ENCODE assay signal across 1 cellular context in the genomic region with DNA sequence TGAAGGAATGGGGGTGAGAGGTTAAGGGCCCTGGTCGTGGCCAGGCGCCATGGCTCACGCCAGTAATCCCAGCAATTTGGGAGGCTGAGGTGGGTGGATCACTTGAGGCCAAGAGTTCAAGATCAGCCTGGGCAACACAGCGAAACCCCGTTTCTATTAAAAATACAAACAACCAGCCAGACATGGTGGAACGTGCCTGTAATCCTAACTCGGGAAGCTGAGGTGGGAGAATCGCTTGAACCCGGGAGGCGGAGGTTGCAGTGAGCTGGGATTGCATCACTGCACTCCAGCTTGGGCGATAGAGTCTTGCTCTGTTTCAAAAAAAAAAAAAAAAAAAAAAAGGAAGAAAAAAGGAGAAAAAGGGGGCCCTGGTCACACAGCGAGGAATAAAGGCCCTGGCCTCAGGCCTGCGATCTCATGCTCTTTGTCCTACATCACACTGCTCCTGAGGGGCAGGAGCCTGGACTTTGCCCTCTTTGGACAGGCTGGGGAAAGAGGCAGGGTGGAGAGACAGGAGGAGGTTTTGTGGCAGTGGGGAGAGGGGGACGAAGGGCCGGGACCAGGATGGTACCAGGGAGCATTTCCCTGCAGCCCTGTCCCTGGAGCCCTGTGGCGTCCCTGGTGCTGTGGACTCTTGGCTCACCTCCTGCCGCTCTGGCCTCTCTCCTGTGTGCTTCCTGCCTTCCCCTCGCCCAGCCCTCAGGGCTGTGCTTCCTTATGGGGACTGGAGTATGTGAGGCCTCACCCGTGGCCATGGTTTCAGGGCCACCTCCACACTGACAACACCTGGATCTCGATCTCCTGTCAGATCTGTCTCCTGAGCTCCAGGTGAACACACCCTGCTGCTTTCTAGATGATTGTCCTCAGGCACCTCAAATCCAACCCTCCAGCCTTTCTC.
A peak's percentile ranks its signal among the peaks of the same experiment; 100 is the strongest.
TF ChIP-seq lines count a peak whose summit lies in the region.

No MANE protein-coding gene starts in this region.

TF ChIP-seq in HepG2, 621 proteins besides CTCF, POLR2A, EP300 and RAD21 (continued from another document and continues in another):
- TF ChIP-seq, protein P1, sequence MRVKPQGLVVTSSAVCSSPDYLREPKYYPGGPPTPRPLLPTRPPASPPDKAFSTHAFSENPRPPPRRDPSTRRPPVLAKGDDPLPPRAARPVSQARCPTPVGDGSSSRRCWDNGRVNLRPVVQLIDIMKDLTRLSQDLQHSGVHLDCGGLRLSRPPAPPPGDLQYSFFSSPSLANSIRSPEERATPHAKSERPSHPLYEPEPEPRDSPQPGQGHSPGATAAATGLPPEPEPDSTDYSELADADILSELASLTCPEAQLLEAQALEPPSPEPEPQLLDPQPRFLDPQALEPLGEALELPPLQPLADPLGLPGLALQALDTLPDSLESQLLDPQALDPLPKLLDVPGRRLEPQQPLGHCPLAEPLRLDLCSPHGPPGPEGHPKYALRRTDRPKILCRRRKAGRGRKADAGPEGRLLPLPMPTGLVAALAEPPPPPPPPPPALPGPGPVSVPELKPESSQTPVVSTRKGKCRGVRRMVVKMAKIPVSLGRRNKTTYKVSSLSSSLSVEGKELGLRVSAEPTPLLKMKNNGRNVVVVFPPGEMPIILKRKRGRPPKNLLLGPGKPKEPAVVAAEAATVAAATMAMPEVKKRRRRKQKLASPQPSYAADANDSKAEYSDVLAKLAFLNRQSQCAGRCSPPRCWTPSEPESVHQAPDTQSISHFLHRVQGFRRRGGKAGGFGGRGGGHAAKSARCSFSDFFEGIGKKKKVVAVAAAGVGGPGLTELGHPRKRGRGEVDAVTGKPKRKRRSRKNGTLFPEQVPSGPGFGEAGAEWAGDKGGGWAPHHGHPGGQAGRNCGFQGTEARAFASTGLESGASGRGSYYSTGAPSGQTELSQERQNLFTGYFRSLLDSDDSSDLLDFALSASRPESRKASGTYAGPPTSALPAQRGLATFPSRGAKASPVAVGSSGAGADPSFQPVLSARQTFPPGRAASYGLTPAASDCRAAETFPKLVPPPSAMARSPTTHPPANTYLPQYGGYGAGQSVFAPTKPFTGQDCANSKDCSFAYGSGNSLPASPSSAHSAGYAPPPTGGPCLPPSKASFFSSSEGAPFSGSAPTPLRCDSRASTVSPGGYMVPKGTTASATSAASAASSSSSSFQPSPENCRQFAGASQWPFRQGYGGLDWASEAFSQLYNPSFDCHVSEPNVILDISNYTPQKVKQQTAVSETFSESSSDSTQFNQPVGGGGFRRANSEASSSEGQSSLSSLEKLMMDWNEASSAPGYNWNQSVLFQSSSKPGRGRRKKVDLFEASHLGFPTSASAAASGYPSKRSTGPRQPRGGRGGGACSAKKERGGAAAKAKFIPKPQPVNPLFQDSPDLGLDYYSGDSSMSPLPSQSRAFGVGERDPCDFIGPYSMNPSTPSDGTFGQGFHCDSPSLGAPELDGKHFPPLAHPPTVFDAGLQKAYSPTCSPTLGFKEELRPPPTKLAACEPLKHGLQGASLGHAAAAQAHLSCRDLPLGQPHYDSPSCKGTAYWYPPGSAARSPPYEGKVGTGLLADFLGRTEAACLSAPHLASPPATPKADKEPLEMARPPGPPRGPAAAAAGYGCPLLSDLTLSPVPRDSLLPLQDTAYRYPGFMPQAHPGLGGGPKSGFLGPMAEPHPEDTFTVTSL (CRISPR knock-in tag; IDR thresholded peaks at IDR 0.05; ENCODE audit: borderline replicate concordance), result no peak
- TF ChIP-seq ZSCAN29 (CRISPR knock-in tag; conservative IDR thresholded peaks at IDR 0.05) (peak; percentile 65; the same call in 1 of the 2 replicates), BHLHE40 (IDR thresholded peaks at IDR 0.05; ENCODE audit: low read length) (peak; percentile 53; the same call in 1 of the 2 replicates), IKZF1 (IDR thresholded peaks at IDR 0.05) (no peak), ZBTB20 (CRISPR knock-in tag; IDR thresholded peaks at IDR 0.05; ENCODE audit: borderline replicate concordance, low read depth) (0 out of 2 replicates have a peak, but pooled peaks have one; percentile 21), NCOA1 (CRISPR knock-in tag; IDR thresholded peaks at IDR 0.05) (no peak), KMT2A (CRISPR knock-in tag; IDR thresholded peaks at IDR 0.05) (peak; percentile 62; the same call in 1 of the 2 replicates), NFYC (CRISPR knock-in tag; IDR thresholded peaks at IDR 0.05) (no peak), SP2 (CRISPR knock-in tag; IDR thresholded peaks at IDR 0.05) (peak; percentile 53; the same call in 1 of the 2 replicates)
- TF ChIP-seq, protein P2, sequence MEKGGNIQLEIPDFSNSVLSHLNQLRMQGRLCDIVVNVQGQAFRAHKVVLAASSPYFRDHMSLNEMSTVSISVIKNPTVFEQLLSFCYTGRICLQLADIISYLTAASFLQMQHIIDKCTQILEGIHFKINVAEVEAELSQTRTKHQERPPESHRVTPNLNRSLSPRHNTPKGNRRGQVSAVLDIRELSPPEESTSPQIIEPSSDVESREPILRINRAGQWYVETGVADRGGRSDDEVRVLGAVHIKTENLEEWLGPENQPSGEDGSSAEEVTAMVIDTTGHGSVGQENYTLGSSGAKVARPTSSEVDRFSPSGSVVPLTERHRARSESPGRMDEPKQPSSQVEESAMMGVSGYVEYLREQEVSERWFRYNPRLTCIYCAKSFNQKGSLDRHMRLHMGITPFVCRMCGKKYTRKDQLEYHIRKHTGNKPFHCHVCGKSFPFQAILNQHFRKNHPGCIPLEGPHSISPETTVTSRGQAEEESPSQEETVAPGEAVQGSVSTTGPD (CRISPR knock-in tag; IDR thresholded peaks at IDR 0.05), result no peak; the same call in 1 of the 2 replicates
- TF ChIP-seq, protein P3, sequence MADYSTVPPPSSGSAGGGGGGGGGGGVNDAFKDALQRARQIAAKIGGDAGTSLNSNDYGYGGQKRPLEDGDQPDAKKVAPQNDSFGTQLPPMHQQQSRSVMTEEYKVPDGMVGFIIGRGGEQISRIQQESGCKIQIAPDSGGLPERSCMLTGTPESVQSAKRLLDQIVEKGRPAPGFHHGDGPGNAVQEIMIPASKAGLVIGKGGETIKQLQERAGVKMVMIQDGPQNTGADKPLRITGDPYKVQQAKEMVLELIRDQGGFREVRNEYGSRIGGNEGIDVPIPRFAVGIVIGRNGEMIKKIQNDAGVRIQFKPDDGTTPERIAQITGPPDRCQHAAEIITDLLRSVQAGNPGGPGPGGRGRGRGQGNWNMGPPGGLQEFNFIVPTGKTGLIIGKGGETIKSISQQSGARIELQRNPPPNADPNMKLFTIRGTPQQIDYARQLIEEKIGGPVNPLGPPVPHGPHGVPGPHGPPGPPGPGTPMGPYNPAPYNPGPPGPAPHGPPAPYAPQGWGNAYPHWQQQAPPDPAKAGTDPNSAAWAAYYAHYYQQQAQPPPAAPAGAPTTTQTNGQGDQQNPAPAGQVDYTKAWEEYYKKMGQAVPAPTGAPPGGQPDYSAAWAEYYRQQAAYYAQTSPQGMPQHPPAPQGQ (CRISPR knock-in tag; IDR thresholded peaks at IDR 0.05; ENCODE audit: borderline replicate concordance), result peak; percentile 81; the same call in 1 of the 2 replicates
- TF ChIP-seq, protein P4, sequence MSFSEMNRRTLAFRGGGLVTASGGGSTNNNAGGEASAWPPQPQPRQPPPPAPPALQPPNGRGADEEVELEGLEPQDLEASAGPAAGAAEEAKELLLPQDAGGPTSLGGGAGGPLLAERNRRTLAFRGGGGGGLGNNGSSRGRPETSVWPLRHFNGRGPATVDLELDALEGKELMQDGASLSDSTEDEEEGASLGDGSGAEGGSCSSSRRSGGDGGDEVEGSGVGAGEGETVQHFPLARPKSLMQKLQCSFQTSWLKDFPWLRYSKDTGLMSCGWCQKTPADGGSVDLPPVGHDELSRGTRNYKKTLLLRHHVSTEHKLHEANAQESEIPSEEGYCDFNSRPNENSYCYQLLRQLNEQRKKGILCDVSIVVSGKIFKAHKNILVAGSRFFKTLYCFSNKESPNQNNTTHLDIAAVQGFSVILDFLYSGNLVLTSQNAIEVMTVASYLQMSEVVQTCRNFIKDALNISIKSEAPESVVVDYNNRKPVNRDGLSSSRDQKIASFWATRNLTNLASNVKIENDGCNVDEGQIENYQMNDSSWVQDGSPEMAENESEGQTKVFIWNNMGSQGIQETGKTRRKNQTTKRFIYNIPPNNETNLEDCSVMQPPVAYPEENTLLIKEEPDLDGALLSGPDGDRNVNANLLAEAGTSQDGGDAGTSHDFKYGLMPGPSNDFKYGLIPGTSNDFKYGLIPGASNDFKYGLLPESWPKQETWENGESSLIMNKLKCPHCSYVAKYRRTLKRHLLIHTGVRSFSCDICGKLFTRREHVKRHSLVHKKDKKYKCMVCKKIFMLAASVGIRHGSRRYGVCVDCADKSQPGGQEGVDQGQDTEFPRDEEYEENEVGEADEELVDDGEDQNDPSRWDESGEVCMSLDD (CRISPR knock-in tag; IDR thresholded peaks at IDR 0.05; ENCODE audit: borderline replicate concordance), result no peak
- TF ChIP-seq, protein P5, sequence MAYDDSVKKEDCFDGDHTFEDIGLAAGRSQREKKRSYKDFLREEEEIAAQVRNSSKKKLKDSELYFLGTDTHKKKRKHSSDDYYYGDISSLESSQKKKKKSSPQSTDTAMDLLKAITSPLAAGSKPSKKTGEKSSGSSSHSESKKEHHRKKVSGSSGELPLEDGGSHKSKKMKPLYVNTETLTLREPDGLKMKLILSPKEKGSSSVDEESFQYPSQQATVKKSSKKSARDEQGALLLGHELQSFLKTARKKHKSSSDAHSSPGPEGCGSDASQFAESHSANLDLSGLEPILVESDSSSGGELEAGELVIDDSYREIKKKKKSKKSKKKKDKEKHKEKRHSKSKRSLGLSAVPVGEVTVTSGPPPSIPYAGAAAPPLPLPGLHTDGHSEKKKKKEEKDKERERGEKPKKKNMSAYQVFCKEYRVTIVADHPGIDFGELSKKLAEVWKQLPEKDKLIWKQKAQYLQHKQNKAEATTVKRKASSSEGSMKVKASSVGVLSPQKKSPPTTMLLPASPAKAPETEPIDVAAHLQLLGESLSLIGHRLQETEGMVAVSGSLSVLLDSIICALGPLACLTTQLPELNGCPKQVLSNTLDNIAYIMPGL (CRISPR knock-in tag; IDR thresholded peaks at IDR 0.05; ENCODE audit: borderline replicate concordance in 1 of 2, low read depth in 1 of 2), result peak; percentile 67 to 87; a peak in 3 of 4 replicates
- TF ChIP-seq, protein P6, sequence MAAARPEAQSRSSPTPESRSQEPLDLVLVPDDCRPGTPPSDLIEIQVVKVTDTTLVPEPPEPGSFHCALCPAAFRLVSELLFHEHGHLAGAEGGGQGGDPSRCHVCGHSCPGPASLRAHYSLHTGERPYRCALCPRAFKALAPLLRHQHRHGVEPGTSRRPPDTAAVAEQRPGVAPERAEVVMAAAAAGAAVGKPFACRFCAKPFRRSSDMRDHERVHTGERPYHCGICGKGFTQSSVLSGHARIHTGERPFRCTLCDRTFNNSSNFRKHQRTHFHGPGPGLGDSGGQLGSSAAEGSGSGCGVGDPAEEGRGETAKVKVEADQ (CRISPR knock-in tag; IDR thresholded peaks at IDR 0.05; ENCODE audit: borderline replicate concordance), result peak; percentile 79; the same call in 1 of the 2 replicates
- TF ChIP-seq, protein P7, sequence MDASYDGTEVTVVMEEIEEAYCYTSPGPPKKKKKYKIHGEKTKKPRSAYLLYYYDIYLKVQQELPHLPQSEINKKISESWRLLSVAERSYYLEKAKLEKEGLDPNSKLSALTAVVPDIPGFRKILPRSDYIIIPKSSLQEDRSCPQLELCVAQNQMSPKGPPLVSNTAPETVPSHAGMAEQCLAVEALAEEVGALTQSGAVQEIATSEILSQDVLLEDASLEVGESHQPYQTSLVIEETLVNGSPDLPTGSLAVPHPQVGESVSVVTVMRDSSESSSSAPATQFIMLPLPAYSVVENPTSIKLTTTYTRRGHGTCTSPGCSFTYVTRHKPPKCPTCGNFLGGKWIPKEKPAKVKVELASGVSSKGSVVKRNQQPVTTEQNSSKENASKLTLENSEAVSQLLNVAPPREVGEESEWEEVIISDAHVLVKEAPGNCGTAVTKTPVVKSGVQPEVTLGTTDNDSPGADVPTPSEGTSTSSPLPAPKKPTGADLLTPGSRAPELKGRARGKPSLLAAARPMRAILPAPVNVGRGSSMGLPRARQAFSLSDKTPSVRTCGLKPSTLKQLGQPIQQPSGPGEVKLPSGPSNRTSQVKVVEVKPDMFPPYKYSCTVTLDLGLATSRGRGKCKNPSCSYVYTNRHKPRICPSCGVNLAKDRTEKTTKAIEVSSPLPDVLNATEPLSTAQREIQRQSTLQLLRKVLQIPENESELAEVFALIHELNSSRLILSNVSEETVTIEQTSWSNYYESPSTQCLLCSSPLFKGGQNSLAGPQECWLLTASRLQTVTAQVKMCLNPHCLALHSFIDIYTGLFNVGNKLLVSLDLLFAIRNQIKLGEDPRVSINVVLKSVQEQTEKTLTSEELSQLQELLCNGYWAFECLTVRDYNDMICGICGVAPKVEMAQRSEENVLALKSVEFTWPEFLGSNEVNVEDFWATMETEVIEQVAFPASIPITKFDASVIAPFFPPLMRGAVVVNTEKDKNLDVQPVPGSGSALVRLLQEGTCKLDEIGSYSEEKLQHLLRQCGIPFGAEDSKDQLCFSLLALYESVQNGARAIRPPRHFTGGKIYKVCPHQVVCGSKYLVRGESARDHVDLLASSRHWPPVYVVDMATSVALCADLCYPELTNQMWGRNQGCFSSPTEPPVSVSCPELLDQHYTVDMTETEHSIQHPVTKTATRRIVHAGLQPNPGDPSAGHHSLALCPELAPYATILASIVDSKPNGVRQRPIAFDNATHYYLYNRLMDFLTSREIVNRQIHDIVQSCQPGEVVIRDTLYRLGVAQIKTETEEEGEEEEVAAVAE (CRISPR knock-in tag; IDR thresholded peaks at IDR 0.05; ENCODE audit: borderline replicate concordance), result peak; percentile 88
- TF ChIP-seq, protein P8, sequence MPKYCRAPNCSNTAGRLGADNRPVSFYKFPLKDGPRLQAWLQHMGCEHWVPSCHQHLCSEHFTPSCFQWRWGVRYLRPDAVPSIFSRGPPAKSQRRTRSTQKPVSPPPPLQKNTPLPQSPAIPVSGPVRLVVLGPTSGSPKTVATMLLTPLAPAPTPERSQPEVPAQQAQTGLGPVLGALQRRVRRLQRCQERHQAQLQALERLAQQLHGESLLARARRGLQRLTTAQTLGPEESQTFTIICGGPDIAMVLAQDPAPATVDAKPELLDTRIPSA (CRISPR knock-in tag; IDR thresholded peaks at IDR 0.05; ENCODE audit: borderline replicate concordance), result peak; percentile 56; the same call in 1 of the 2 replicates
